Comparison of ENCODE assay signal across 12 cellular contexts in genomic region chr1:208252126-208252853, GRCh38. TPM values are rescaled to one million over a fixed set of nuclear protein-coding genes. Genes with fewer than 3 reads are reported as not detected.
DNase-seq lines count a peak whose midpoint lies in the region; ATAC-seq and TF ChIP-seq lines count a peak whose summit lies in the region.
"Had no signal": no experiment of that assay in that cellular context is flagged by ENCODE, and none has a peak within 500 bp of the region (broad histone marks: within the 10 kb centered on the region; RNA-seq: fewer than 3 reads in every experiment).

No MANE protein-coding gene starts in this region.

- H3K36me3 ChIP-seq in aorta (ENCODE audit: control insufficient read depth in 1 of 2, insufficient read depth in 2 of 2, low read length in 1 of 2): no peaks in the 10 kb centered on the region

- H3K4me3 ChIP-seq in astrocyte of the cerebellum (ENCODE audit: low read depth, low read length) (no peak overlapping the region), aorta (ENCODE audit: low read length in 2 of 2) (no peak overlapping the region)
- H3K4me3 ChIP-seq: skin epidermis had no signal

- no peaks in the 10 kb centered on the region for H3K27me3 ChIP-seq in aorta (ENCODE audit: control insufficient read depth in 1 of 2, insufficient read depth in 2 of 2, low read length in 1 of 2)

- peak; percentile 62 for TF ChIP-seq CTCF in astrocyte of the cerebellum (IDR thresholded peaks at IDR 0.05; ENCODE audit: low read depth, low read length, missing control alignments)

- ATAC-seq in Right ventricle myocardium superior (ENCODE audit: poor library complexity): peak; percentile 72
- ATAC-seq in aorta (ENCODE audit: low FRiP score): peak; percentile 5
- no peak for ATAC-seq in HG03025 (IDR thresholded peaks at IDR 0.05; ENCODE audit: low FRiP score, unreplicated experiment)
- no peak for ATAC-seq in HG03159 (IDR thresholded peaks at IDR 0.05; ENCODE audit: unreplicated experiment)

- H3K9me3 ChIP-seq in aorta (ENCODE audit: control insufficient read depth, low read length): no peaks in the 10 kb centered on the region

- H3K27ac ChIP-seq in aorta (ENCODE audit: low read depth in 1 of 2, low read length in 2 of 2): peak overlapping the region in 1 of 2 donors; percentile 55

- in situ Hi-C loops in astrocyte of the cerebellum (cut with HindIII; ENCODE audit: low sequenced_read_pairs): no loop called here

- DNase-seq in Right ventricle myocardium superior (peak; percentile 51), cardiac septum (ENCODE audit: low spot score) (no peak), astrocyte of the cerebellum (ENCODE audit: low read depth) (no peak), islet precursor cell (peak; percentile 76), aorta (no peak), inferior parietal cortex (ENCODE audit: extremely low spot score) (no peak)
- DNase-seq: activated CD4-positive, alpha-beta T cell treated with anti-CD3 and anti-CD28 coated beads, Interleukin-2, amount 10 ng/mL, durations not matched to agents 24 days and 14 days; CD4-positive, CD25-positive, alpha-beta regulatory T cell; NCI-H510A had no signal

- intact Hi-C loops in Right ventricle myocardium superior (cut with DNase I): loop anchor here (5.0 kb wide), 1 partner anchor 230 kb away; no protein-coding TSS in a partner anchor
- intact Hi-C loops in cardiac septum (cut with DNase I): no loop called here
- intact Hi-C loops in aorta (cut with DNase I): no loop called here

- 48 to 54% methylated on average over 18 of the region's 18 CpGs for WGBS in aorta, 2 donors

- H3K4me1 ChIP-seq in aorta (ENCODE audit: control insufficient read depth in 1 of 2, insufficient read depth in 2 of 2, low read length in 2 of 2): peaks cover 4 to 6% of the 10 kb centered on the region in 2 donors

RNA-seq across cellular contexts. Expression of gene PLXNA2, which starts 8.1 kb away (rescaled TPM):
- 14.4 TPM for total RNA-seq in Right ventricle myocardium superior
- total RNA-seq in cardiac septum: 23.8 TPM
- total RNA-seq in aorta: 10 to 100 TPM; 33.3 to 37.3 TPM
- polyA plus RNA-seq in aorta: 10 to 100 TPM in 1 of 2 donors, 1 to 10 TPM in 1; 2.9 to 26.7 TPM
- total RNA-seq: activated CD4-positive, alpha-beta T cell treated with anti-CD3 and anti-CD28 coated beads, Interleukin-2, amount 10 ng/mL, durations not matched to agents 24 days and 14 days had no signal

Comparison
In these comparisons a context has a peak if more than half of its experiments do, and no peak if none do; other contexts are left out.
1. DNase-seq: peak in Right ventricle myocardium superior (single experiment) and islet precursor cell (single experiment); none in cardiac septum (single experiment), astrocyte of the cerebellum (single experiment), aorta (0 of 2) and inferior parietal cortex (single experiment).
2. ATAC-seq: peak in Right ventricle myocardium superior (single experiment) and aorta (single experiment); none in HG03025 (single experiment) and HG03159 (single experiment).